ENCODE assay signal across 8 cellular contexts in genomic region chr10:75408512-75408881, GRCh38. TPM values are rescaled to one million over a fixed set of nuclear protein-coding genes. Genes with fewer than 3 reads are reported as not detected.
DNase-seq lines count a peak whose midpoint lies in the region; ATAC-seq and TF ChIP-seq lines count a peak whose summit lies in the region.

No MANE protein-coding gene starts in this region.

- H3K27me3 Mint-ChIP-seq in CD4-positive, alpha-beta T cell: peaks cover 82% of the 10 kb centered on the region

- no peaks in the 10 kb centered on the region for H3K79me2 ChIP-seq in OCI-LY7 (ENCODE audit: insufficient read depth, low read depth, low read length)

- peak overlapping the region; percentile 60 for H3K4me2 ChIP-seq in OCI-LY7 (ENCODE audit: low read length)

- intact Hi-C loops in CD4-positive, alpha-beta T cell (cut with DNase I, micrococcal nuclease): loop anchor here (10.0 kb wide), 2 partner anchors 1576 to 1706 kb away; no protein-coding TSS in a partner anchor
- intact Hi-C loops in OCI-LY7 (cut with micrococcal nuclease; ENCODE audit: unreplicated experiment): no loop called here
- intact Hi-C loops in esophagus squamous epithelium (cut with DNase I): loop anchor here (10.0 kb wide), 1 partner anchor 246 kb away; no protein-coding TSS in a partner anchor
- intact Hi-C loops in ovary (cut with DNase I): loop anchor here (5.0 to 10.0 kb wide), 5 partner anchors 246 to 1606 kb away; no protein-coding TSS in a partner anchor

- DNase-seq in CD4-positive, alpha-beta T cell: no peak
- DNase-seq in OCI-LY7 (ENCODE audit: low spot score) (no peak), esophagus squamous epithelium (lab: John Stamatoyannopoulos, UW) (no peak), ovary (peak; percentile 48 to 64 (median 54)), activated gamma-delta T cell treated with Interleukin-2 at 50 U/mL for 16 hours (no peak), SKM-1 (lab: John Stamatoyannopoulos, UW; ENCODE audit: unreplicated experiment) (no peak), GM13976 (ENCODE audit: low spot score) (no peak), SHP77 treated with DMSO at 0.1 percent for 48 hours (lab: John Stamatoyannopoulos, UW) (no peak)

- H3K27ac Mint-ChIP-seq in CD4-positive, alpha-beta T cell: no peak overlapping the region

- WGBS in esophagus squamous epithelium, 2 donors: 0% methylated on average over 5 to 26 of the region's 27 CpGs
- WGBS in ovary, 3 donors: 2% methylated on average over 27 of the region's 27 CpGs

- TF ChIP-seq CTCF in CD4-positive, alpha-beta T cell (IDR thresholded peaks at IDR 0.05): no peak
- no peak for TF ChIP-seq CTCF in OCI-LY7 (conservative IDR thresholded peaks at IDR 0.05; ENCODE audit: low read length)
- no peak for TF ChIP-seq CTCF in esophagus squamous epithelium (IDR thresholded peaks at IDR 0.05)
- no peak for TF ChIP-seq CTCF in ovary (IDR thresholded peaks at IDR 0.05)
- TF ChIP-seq CTCF in GM13976 (IDR thresholded peaks at IDR 0.05; ENCODE audit: borderline replicate concordance, control extremely low read depth, extremely low read depth, insufficient read depth, missing control alignments): no peak

- BruUV-seq in OCI-LY7 (replicated peaks; lab: Mats Ljungman, UMichigan): no TSS peak

- H3K36me3 Mint-ChIP-seq in CD4-positive, alpha-beta T cell (ENCODE audit: low read depth): no peaks in the 10 kb centered on the region

- H3K4me3 Mint-ChIP-seq in CD4-positive, alpha-beta T cell: peak overlapping the region; percentile 73

- in situ Hi-C loops in GM13976 (cut with MboI; ENCODE audit: low sequenced_read_pairs, unreplicated experiment): no loop called here

- TF ChIP-seq POLR2A in esophagus squamous epithelium (IDR thresholded peaks at IDR 0.05) (no peak), ovary (IDR thresholded peaks at IDR 0.05) (no peak)

- H3K4me1 Mint-ChIP-seq in CD4-positive, alpha-beta T cell (ENCODE audit: low read depth): peaks cover 35% of the 10 kb centered on the region

- no peaks in the 10 kb centered on the region for H4K20me1 ChIP-seq in OCI-LY7 (ENCODE audit: insufficient read depth, low read length)

- H3K36me3 ChIP-seq in OCI-LY7 (ENCODE audit: insufficient read depth, low read length): no peaks in the 10 kb centered on the region
- no peaks in the 10 kb centered on the region for H3K36me3 ChIP-seq in esophagus squamous epithelium
- H3K36me3 ChIP-seq in ovary: no peaks in the 10 kb centered on the region

- CTCF ChIA-PET in CD4-positive, alpha-beta T cell (lab: Charles Lee): no interaction called here
- CTCF ChIA-PET in OCI-LY7 (lab: Charles Lee; ENCODE audit: unreplicated experiment): no interaction called here

- H3K4me1 ChIP-seq in OCI-LY7 (ENCODE audit: insufficient read depth, low read length, poor library complexity, severe bottlenecking): peaks cover 3% of the 10 kb centered on the region
- peaks cover 23 to 79% (median 24%) of the 10 kb centered on the region in 3 donors for H3K4me1 ChIP-seq in esophagus squamous epithelium
- peaks cover 6% of the 10 kb centered on the region for H3K4me1 ChIP-seq in ovary (ENCODE audit: insufficient read depth)

- H3K9me3 ChIP-seq in CD4-positive, alpha-beta T cell (ENCODE audit: control insufficient read depth, low read length): no peaks in the 10 kb centered on the region
- H3K9me3 ChIP-seq in OCI-LY7 (ENCODE audit: low read length) (no peaks in the 10 kb centered on the region), esophagus squamous epithelium (no peaks in the 10 kb centered on the region), ovary (no peaks in the 10 kb centered on the region)

- TF ChIP-seq EP300 in ovary (IDR thresholded peaks at IDR 0.05): no peak

- no peaks in the 10 kb centered on the region for H3K9me3 Mint-ChIP-seq in CD4-positive, alpha-beta T cell

- POLR2A ChIA-PET in CD4-positive, alpha-beta T cell (lab: Charles Lee): no interaction called here
- POLR2A ChIA-PET in OCI-LY7 (lab: Charles Lee): no interaction called here

- H3K9me2 ChIP-seq in OCI-LY7 (ENCODE audit: insufficient read depth, low read length): no peaks in the 10 kb centered on the region

- H3K27me3 ChIP-seq in CD4-positive, alpha-beta T cell (ENCODE audit: control insufficient read depth, insufficient read depth, low read length): peaks cover 85% of the 10 kb centered on the region
- H3K27me3 ChIP-seq in esophagus squamous epithelium: peaks cover 0 to 20% (median 0%) of the 10 kb centered on the region in 4 donors
- H3K27me3 ChIP-seq in ovary: no peaks in the 10 kb centered on the region

- H2AFZ ChIP-seq in OCI-LY7 (ENCODE audit: low read length): no peak overlapping the region

- H3K4me3 ChIP-seq in OCI-LY7 (ENCODE audit: low read depth, low read length, poor library complexity, severe bottlenecking) (peak overlapping the region; percentile 64), esophagus squamous epithelium (peak overlapping the region; percentile 64 to 96 (median 90)), ovary (peak overlapping the region; percentile 83)

- H3K27ac ChIP-seq in CD4-positive, alpha-beta T cell (ENCODE audit: low read depth, low read length): no peak overlapping the region
- H3K27ac ChIP-seq in OCI-LY7 (ENCODE audit: low read depth, low read length, poor library complexity, severe bottlenecking): no peak overlapping the region
- peak overlapping the region; percentile 92 to 99 (median 98) for H3K27ac ChIP-seq in esophagus squamous epithelium
- H3K27ac ChIP-seq in ovary: peak overlapping the region; percentile 63 to 68

- no peak for ATAC-seq in CD4-positive, alpha-beta T cell (ENCODE audit: poor library complexity)

RNA-seq across cellular contexts. Expression of gene ZNF503, which starts 6.9 kb away (rescaled TPM):
- total RNA-seq in CD4-positive, alpha-beta T cell: under 1 TPM; 0.38 to 0.47 TPM
- not detected in 2 replicates for total RNA-seq in OCI-LY7 (2014; rRNA removed; shearing (Covaris generic))
- total RNA-seq in OCI-LY7 (2022) (not detected in 2 replicates), esophagus squamous epithelium (10 to 100 TPM in 3 of 4 donors, 1 to 10 TPM in 1; 9.7 to 17.5 (median 14.8) TPM), ovary (100 to 1,000 TPM in 3 of 7 donors, 10 to 100 TPM in 4; 33.4 to 221 (median 82.2) TPM)
- 10 to 100 TPM; 21.1 to 86.1 TPM for polyA plus RNA-seq in ovary

RNA-seq across cellular contexts. Expression of gene LRMDA, which starts 22.9 kb away (rescaled TPM):
- total RNA-seq in CD4-positive, alpha-beta T cell: not detected
- total RNA-seq in OCI-LY7 (2014; rRNA removed; shearing (Covaris generic)): not detected in 2 replicates
- not detected in 2 replicates for total RNA-seq in OCI-LY7 (2022)
- total RNA-seq in esophagus squamous epithelium: 10 to 100 TPM in 1 of 4 donors, 1 to 10 TPM in 1, under 1 TPM in 1, not detected in 1; 0.88 to 14.1 (median 5.1) TPM
- 10 to 100 TPM; 14.8 to 30.7 (median 22.9) TPM for total RNA-seq in ovary
- polyA plus RNA-seq in ovary: 10 to 100 TPM; 20.6 to 25.9 TPM

Comparison
In these comparisons a context has a peak if more than half of its experiments do, and no peak if none do; other contexts are left out.
1. DNase-seq: peak in ovary (5 of 5); none in CD4-positive, alpha-beta T cell (0 of 10), OCI-LY7 (single experiment), esophagus squamous epithelium (single experiment), activated gamma-delta T cell treated with Interleukin-2 at 50 U/mL for 16 hours (single experiment), SKM-1 (single experiment), GM13976 (single experiment) and SHP77 treated with DMSO at 0.1 percent for 48 hours (single experiment).
2. H3K27ac ChIP-seq: peak in esophagus squamous epithelium (4 of 4) and ovary (2 of 2); none in CD4-positive, alpha-beta T cell (single experiment) and OCI-LY7 (single experiment).
3. RNA of gene ZNF503, which starts 6.9 kb away (total RNA-seq): 33.4 to 221 TPM in ovary and 9.7 to 17.5 TPM in esophagus squamous epithelium; 0.38 to 0.47 TPM in CD4-positive, alpha-beta T cell and not detected in OCI-LY7; every median in the first group is over 4 times any median in the second.
4. Peak in every context shown above with its lines, with median percentiles within 50 percentile points of each other: H3K4me3 ChIP-seq.